14 cellular contexts compared by ENCODE assay signal in the genomic region with DNA sequence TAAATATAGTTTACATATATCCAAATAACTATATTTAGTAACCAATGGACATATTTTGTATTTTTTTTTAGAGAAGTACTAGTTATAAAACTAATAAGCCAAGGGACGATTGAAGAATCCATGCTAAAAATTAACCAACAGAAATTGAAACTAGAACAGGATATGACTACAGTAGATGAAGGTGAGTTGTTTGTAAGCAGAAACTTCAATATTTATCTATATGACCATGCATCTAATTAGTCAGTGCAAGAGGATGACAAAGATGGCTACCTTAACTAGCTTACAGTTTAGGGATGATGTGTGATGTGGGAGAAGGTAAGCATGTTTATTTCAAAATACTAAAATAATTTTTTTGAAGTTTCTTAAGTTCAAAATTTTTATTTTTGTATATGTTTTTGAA. TPM values are rescaled to one million over a fixed set of nuclear protein-coding genes. Genes with fewer than 3 reads are reported as not detected.
DNase-seq lines count a peak whose midpoint lies in the region; ATAC-seq, FAIRE-seq and TF ChIP-seq lines count a peak whose summit lies in the region.
"Had no signal": no experiment of that assay in that cellular context is flagged by ENCODE, and none has a peak within 500 bp of the region (broad histone marks: within the 10 kb centered on the region; RNA-seq: fewer than 3 reads in every experiment).

No MANE protein-coding gene starts in this region.

- FAIRE-seq in kidney (lab: Jason Lieb, UNC): peak; percentile 3

- H3K36me3 ChIP-seq in kidney (ENCODE audit: control insufficient read depth in 1 of 2, insufficient read depth in 2 of 2, low read length in 2 of 2) (peaks cover 13 to 27% of the 10 kb centered on the region in 2 donors), esophagus squamous epithelium (peaks cover 0 to 99% (median 31%) of the 10 kb centered on the region in 3 donors)

- intact Hi-C loops in kidney (cut with DNase I) (no loop called here), esophagus squamous epithelium (cut with DNase I) (no loop called here)

- H3K27ac ChIP-seq in kidney (ENCODE audit: low read depth in 2 of 2, low read length in 2 of 2) (no peak overlapping the region), esophagus squamous epithelium (no peak overlapping the region), RWPE1 (no peak overlapping the region)

- POLR2A ChIA-PET in RWPE1 (lab: Yijun Ruan, JAX; ENCODE audit: low non-redundant PET): no interaction called here

- TF ChIP-seq POLR2A in esophagus squamous epithelium (IDR thresholded peaks at IDR 0.05): no peak

- H3K4me1 ChIP-seq in kidney (ENCODE audit: control insufficient read depth in 1 of 2, insufficient read depth in 1 of 2, low read depth in 1 of 2, low read length in 2 of 2) (no peaks in the 10 kb centered on the region), esophagus squamous epithelium (no peaks in the 10 kb centered on the region)

- CTCF ChIA-PET in RWPE1 (lab: Yijun Ruan, JAX): no interaction called here

- no peak overlapping the region for H3K9ac ChIP-seq in kidney (ENCODE audit: low read length in 2 of 2)

- H3K27me3 ChIP-seq in esophagus squamous epithelium: no peaks in the 10 kb centered on the region
- H3K27me3 ChIP-seq: MG63 had no signal

- no peak overlapping the region for H3K4me3 ChIP-seq in kidney (ENCODE audit: low read length in 2 of 2)
- H3K4me3 ChIP-seq in esophagus squamous epithelium: no peak overlapping the region
- H3K4me3 ChIP-seq: MG63 had no signal

- TF ChIP-seq CTCF in kidney (IDR thresholded peaks at IDR 0.05; ENCODE audit: borderline replicate concordance, extremely low read depth, insufficient read depth) (no peak), esophagus squamous epithelium (IDR thresholded peaks at IDR 0.05) (no peak), RWPE1 (conservative IDR thresholded peaks at IDR 0.05; ENCODE audit: low read depth) (no peak)

- ATAC-seq in GM18907 (IDR thresholded peaks at IDR 0.05; ENCODE audit: unreplicated experiment): peak; percentile 81
- peak; percentile 69 for ATAC-seq in GM21423 (IDR thresholded peaks at IDR 0.05; ENCODE audit: unreplicated experiment)
- peak; percentile 84 for ATAC-seq in HG03175 (IDR thresholded peaks at IDR 0.05; ENCODE audit: unreplicated experiment)
- ATAC-seq: T-helper 17 cell had no signal

- no peak for DNase-seq in kidney
- no peak for DNase-seq in NCI-H524 treated with DMSO at 0.1 percent for 48 hours (lab: John Stamatoyannopoulos, UW)
- no peak for DNase-seq in esophagus squamous epithelium (lab: John Stamatoyannopoulos, UW)
- no peak for DNase-seq in RWPE1 (ENCODE audit: low spot score)
- DNase-seq: H9, MG63, NCI-H187, NCI-H446 treated with DMSO at 0.1 percent for 48 hours, SIG-M5, T-helper 17 cell had no signal

- 77 to 87% methylated on average over 1 of the region's 1 CpG for WGBS in esophagus squamous epithelium, 2 donors

- H3K9me3 ChIP-seq in kidney (ENCODE audit: control insufficient read depth in 1 of 2, low read length in 2 of 2): no peaks in the 10 kb centered on the region
- H3K9me3 ChIP-seq in esophagus squamous epithelium: no peaks in the 10 kb centered on the region
- H3K9me3 ChIP-seq: MG63 had no signal

RNA-seq across cellular contexts. Expression of a gene that starts 57.7 kb away (rescaled TPM):
- total RNA-seq in kidney (7.4 TPM), esophagus squamous epithelium (1 to 10 TPM in 1 of 4 donors, under 1 TPM in 2, not detected in 1; 0.13 to 5.5 (median 0.15) TPM)
- 1.9 TPM for polyA plus RNA-seq in kidney (ENCODE audit: insufficient read depth, low read depth, low replicate concordance)
- total RNA-seq: A673, H9 had no signal
